In the genomic region with DNA sequence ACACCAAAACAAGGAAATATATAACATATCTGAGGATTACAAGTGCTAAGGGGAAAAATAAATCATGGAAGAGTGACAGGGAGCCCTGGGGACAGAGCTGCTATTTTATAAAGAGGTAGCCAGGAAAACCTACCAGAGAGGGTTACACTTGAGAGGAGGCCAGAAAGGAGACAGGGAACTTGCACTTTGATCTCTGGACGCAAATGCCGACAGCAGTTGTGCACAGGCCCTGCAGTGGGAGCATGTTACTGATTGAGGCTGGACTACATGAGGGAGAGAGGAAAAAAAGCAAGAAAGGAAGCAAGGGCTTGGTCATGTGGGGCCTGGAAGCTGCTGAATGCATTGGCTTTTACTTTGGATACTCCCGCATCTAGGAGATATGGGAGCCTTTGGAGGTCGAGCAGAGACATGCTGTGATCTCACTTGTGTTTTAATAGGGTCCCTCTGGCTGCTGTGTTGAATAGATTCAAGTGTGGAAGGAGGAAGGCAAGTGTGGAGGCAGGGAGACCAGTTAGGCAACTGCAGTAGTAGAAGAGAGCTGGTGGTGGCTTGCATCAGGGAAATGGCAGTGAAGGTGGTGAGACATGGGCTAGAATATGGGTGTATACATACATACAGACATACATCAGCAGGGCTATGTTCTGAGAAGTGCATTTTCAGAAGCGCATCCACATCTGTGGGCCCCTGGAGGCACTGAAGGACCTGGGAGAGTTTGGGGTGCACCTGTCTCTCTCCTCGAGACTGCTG, we compare ENCODE assay signal across 14 cellular contexts. TPM values are rescaled to one million over a fixed set of nuclear protein-coding genes. Genes with fewer than 3 reads are reported as not detected.
DNase-seq lines count a peak whose midpoint lies in the region; ATAC-seq and TF ChIP-seq lines count a peak whose summit lies in the region.
"Had no signal": no experiment of that assay in that cellular context is flagged by ENCODE, and none has a peak within 500 bp of the region (broad histone marks: within the 10 kb centered on the region; RNA-seq: fewer than 3 reads in every experiment).

No MANE protein-coding gene starts in this region.

- no peaks in the 10 kb centered on the region for H4K20me1 ChIP-seq in fibroblast of lung (ENCODE audit: control insufficient read depth, extremely low read depth, insufficient read depth, low read length)

- ATAC-seq in HG03039 (IDR thresholded peaks at IDR 0.05; ENCODE audit: unreplicated experiment) (no peak), sciatic nerve (no peak), HG03175 (IDR thresholded peaks at IDR 0.05; ENCODE audit: unreplicated experiment) (no peak)
- ATAC-seq: psoas muscle had no signal

- POLR2A ChIA-PET in AG04450 (lab: Yijun Ruan, JAX), result interaction anchor here (0.6 to 0.7 kb wide), 2 partner anchors 44 to 138 kb away, joined by 5 to 6 read pairs; no protein-coding TSS in a partner anchor

- DNase-seq in AG04450 (ENCODE audit: low read depth, low spot score) (no peak), HuH-7 (ENCODE audit: low spot score) (peak; percentile 30), fibroblast of lung (ENCODE audit: low read depth in 2 of 2) (no peak), neuronal stem cell (ENCODE audit: low spot score) (no peak), sciatic nerve (ENCODE audit: low spot score) (no peak), NCI-H1105 (lab: John Stamatoyannopoulos, UW) (no peak)
- DNase-seq: activated B cell treated with CpG ODN at 0.5 μM for 24 hours; effector memory CD4-positive, alpha-beta T cell; NCI-H187 treated with DMSO at 0.1 percent for 48 hours; NCI-H524 treated with DMSO at 0.1 percent for 48 hours; psoas muscle had no signal

- H4K91ac ChIP-seq in neuronal stem cell (ENCODE audit: low read depth, low read length, poor library complexity), result no peak overlapping the region

- no peak overlapping the region for H2BK15ac ChIP-seq in neuronal stem cell (ENCODE audit: low read length)

- H3K79me2 ChIP-seq in fibroblast of lung (ENCODE audit: control insufficient read depth, insufficient read depth, low read length), result no peaks in the 10 kb centered on the region

- peak overlapping the region; percentile 50 for H3K14ac ChIP-seq in neuronal stem cell (ENCODE audit: low read length)

- no peak overlapping the region for H3K4ac ChIP-seq in neuronal stem cell (ENCODE audit: low read length)

- H3K4me2 ChIP-seq in fibroblast of lung (ENCODE audit: extremely low read depth, insufficient read depth, low read length) (no peak overlapping the region), neuronal stem cell (ENCODE audit: insufficient read depth, low read length, poor library complexity, severe bottlenecking) (no peak overlapping the region)

- no peak overlapping the region for H3K23ac ChIP-seq in neuronal stem cell (ENCODE audit: low read depth, low read length, poor library complexity)

- no peaks in the 10 kb centered on the region for H3K9me3 ChIP-seq in AG04450 (ENCODE audit: control insufficient read depth, insufficient read depth, low read length)
- H3K9me3 ChIP-seq in fibroblast of lung (ENCODE audit: control insufficient read depth, insufficient read depth, low read depth, low read length), result no peaks in the 10 kb centered on the region
- H3K9me3 ChIP-seq in neuronal stem cell (replicated peaks in 1 of 2; ENCODE audit: control insufficient read depth in 2 of 2, insufficient read depth in 1 of 2, low read depth in 1 of 2, low read length in 2 of 2), result no peaks in the 10 kb centered on the region
- H3K9me3 ChIP-seq: breast epithelium, psoas muscle had no signal

- H2AFZ ChIP-seq in fibroblast of lung (ENCODE audit: low read length), result no peak overlapping the region
- no peak overlapping the region for H2AFZ ChIP-seq in neuronal stem cell (ENCODE audit: low read length)

- no peaks in the 10 kb centered on the region for H3K79me1 ChIP-seq in neuronal stem cell (ENCODE audit: low read depth, low read length)

- H4K8ac ChIP-seq in neuronal stem cell (ENCODE audit: low read depth, low read length), result no peak overlapping the region

- TF ChIP-seq CTCF in AG04450 (IDR thresholded peaks at IDR 0.05; ENCODE audit: low read depth, low read length) (no peak), fibroblast of lung (conservative IDR thresholded peaks at IDR 0.05 in 1 of 2, IDR thresholded peaks at IDR 0.05 in 1 of 2; ENCODE audit: low read depth in 1 of 2, low read length in 2 of 2) (no peak)

- H3K27ac ChIP-seq in AG04450 (ENCODE audit: low read depth, low read length) (peak overlapping the region; percentile 33), fibroblast of lung (ENCODE audit: insufficient read depth, low read length) (peak overlapping the region; percentile 69), neuronal stem cell (replicated peaks; ENCODE audit: low read length) (no peak overlapping the region)
- H3K27ac ChIP-seq: psoas muscle had no signal

- intact Hi-C loops in sciatic nerve (cut with DNase I), result loop anchor here (10.0 kb wide), 1 partner anchor 177 kb away; no protein-coding TSS in a partner anchor

- H3K36me3 ChIP-seq in fibroblast of lung (ENCODE audit: control insufficient read depth, insufficient read depth, low read length) (peaks cover 1% of the 10 kb centered on the region), neuronal stem cell (replicated peaks in 1 of 2; ENCODE audit: control insufficient read depth in 2 of 2, insufficient read depth in 2 of 2, low read length in 2 of 2) (peaks cover 0 to 3% of the 10 kb centered on the region in 2 donors)
- H3K36me3 ChIP-seq: breast epithelium had no signal

- H3K4me1 ChIP-seq in fibroblast of lung (ENCODE audit: control insufficient read depth, extremely low read depth, insufficient read depth, low read length) (peaks cover 49% of the 10 kb centered on the region), neuronal stem cell (ENCODE audit: control insufficient read depth in 2 of 2, insufficient read depth in 1 of 2, low read depth in 1 of 2, low read length in 2 of 2) (no peaks in the 10 kb centered on the region)

- no peak overlapping the region for H2BK120ac ChIP-seq in neuronal stem cell (ENCODE audit: low read depth, low read length)

- no CpG with 5 or more reads among the region's 6 CpGs for WGBS in neuronal stem cell (ENCODE audit: extremely low coverage in 2 of 2, insufficient read length in 2 of 2, insufficient replicate concordance in 1 of 2), 2 donors

- H3K27me3 ChIP-seq in AG04450 (ENCODE audit: control insufficient read depth, insufficient read depth, low read length) (no peaks in the 10 kb centered on the region), fibroblast of lung (ENCODE audit: control insufficient read depth, insufficient read depth, low read length) (no peaks in the 10 kb centered on the region), neuronal stem cell (ENCODE audit: control insufficient read depth in 3 of 3, insufficient read depth in 3 of 3, low read depth in 1 of 3, low read length in 3 of 3) (no peaks in the 10 kb centered on the region)
- H3K27me3 ChIP-seq: breast epithelium had no signal

- H3K9ac ChIP-seq in fibroblast of lung (ENCODE audit: insufficient read depth, low read length) (no peak overlapping the region), neuronal stem cell (ENCODE audit: low read depth, low read length, poor library complexity) (no peak overlapping the region)

- no peak overlapping the region for H3K4me3 ChIP-seq in AG04450 (ENCODE audit: low read depth, low read length)
- H3K4me3 ChIP-seq in fibroblast of lung (replicated peaks in 1 of 4; ENCODE audit: control extremely low read depth in 1 of 4, insufficient read depth in 1 of 4, low read depth in 3 of 4, low read length in 4 of 4), result no peak overlapping the region
- no peak overlapping the region for H3K4me3 ChIP-seq in neuronal stem cell (ENCODE audit: low read length in 2 of 2)
- H3K4me3 ChIP-seq: breast epithelium, psoas muscle had no signal

- H2BK5ac ChIP-seq in neuronal stem cell (ENCODE audit: low read length), result no peak overlapping the region

- H2AK5ac ChIP-seq in neuronal stem cell (ENCODE audit: low read depth, low read length), result no peak overlapping the region

- no peak overlapping the region for H2BK12ac ChIP-seq in neuronal stem cell (ENCODE audit: low read length)

- CTCF ChIA-PET in AG04450 (lab: Charles Lee), result interaction anchor here (0.7 to 2.8 kb wide), 4 partner anchors 57 to 325 kb away, joined by 3 to 14 read pairs (median 10); no protein-coding TSS in a partner anchor

- H3K18ac ChIP-seq in neuronal stem cell (ENCODE audit: low read length), result no peak overlapping the region

RNA-seq across cellular contexts. Expression of gene MINDY4, which starts 26.2 kb away (rescaled TPM):
- polyA plus RNA-seq in AG04450 (2011; rRNA removed) (1.8 and 2.4 TPM in 2 replicates), fibroblast of lung (3.9 and 6.3 TPM in 2 replicates)
- 4.2 and 4.7 TPM in 2 replicates for polyA minus RNA-seq in AG04450 (2011; rRNA and poly(A)+ RNA removed)
- total RNA-seq in fibroblast of lung (4.1 and 6.1 TPM in 2 replicates), sciatic nerve (15.6 TPM)
- 6.4 and 11.1 TPM in 2 replicates for polyA plus RNA-seq in fibroblast of lung (2012)
- polyA minus RNA-seq in fibroblast of lung (ENCODE audit: low replicate concordance), result 11.8 and 32.0 TPM in 2 replicates
- polyA plus RNA-seq in neuronal stem cell (2013, experiment 1 of 2), result 2.4 TPM
- polyA plus RNA-seq in neuronal stem cell (2013, experiment 2 of 2), result 2.7 TPM

RNA-seq across cellular contexts. Expression of gene INMT, which starts 45.5 kb away (rescaled TPM):
- polyA plus RNA-seq in AG04450 (2011; rRNA removed) (6.6 and 7.6 TPM in 2 replicates), fibroblast of lung (37.0 and 237 TPM in 2 replicates)
- polyA minus RNA-seq in AG04450 (2011; rRNA and poly(A)+ RNA removed), result 12.5 and 17.0 TPM in 2 replicates
- total RNA-seq in fibroblast of lung (17.5 and 75.8 TPM in 2 replicates), sciatic nerve (131 TPM)
- polyA plus RNA-seq in fibroblast of lung (2012), result 26.5 and 169 TPM in 2 replicates
- polyA minus RNA-seq in fibroblast of lung (ENCODE audit: low replicate concordance), result 26.1 and 211 TPM in 2 replicates
- 0.79 TPM for polyA plus RNA-seq in neuronal stem cell (2013, experiment 1 of 2)
- 1.1 TPM for polyA plus RNA-seq in neuronal stem cell (2013, experiment 2 of 2)
